Comparison of ENCODE assay signal across 9 cellular contexts in the genomic region with DNA sequence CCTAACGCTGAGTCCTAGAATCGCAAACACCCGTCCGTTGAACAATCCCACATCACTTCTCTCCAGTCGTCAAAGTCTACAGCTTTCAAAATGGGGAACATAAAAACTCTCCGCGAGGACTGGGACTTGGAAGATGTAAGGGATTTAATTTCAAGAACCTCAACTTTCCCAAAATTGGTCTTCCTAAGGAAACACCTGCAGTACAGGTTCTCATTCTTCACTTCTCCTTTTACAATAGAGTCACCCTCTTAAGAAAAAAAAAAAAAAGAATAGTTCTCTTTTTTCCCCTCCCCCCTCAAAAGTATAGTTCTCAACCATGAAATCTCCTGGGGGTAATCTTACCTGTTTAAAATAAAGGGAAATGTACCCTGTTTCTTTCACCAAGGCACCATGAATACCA. TPM values are rescaled to one million over a fixed set of nuclear protein-coding genes. Genes with fewer than 3 reads are reported as not detected.
DNase-seq lines count a peak whose midpoint lies in the region; ATAC-seq and TF ChIP-seq lines count a peak whose summit lies in the region.
"Had no signal": no experiment of that assay in that cellular context is flagged by ENCODE, and none has a peak within 500 bp of the region (broad histone marks: within the 10 kb centered on the region; RNA-seq: fewer than 3 reads in every experiment).

No MANE protein-coding gene starts in this region.

- no peaks in the 10 kb centered on the region for H3K9me3 Mint-ChIP-seq in effector memory CD8-positive, alpha-beta T cell
- H3K9me3 Mint-ChIP-seq in progenitor cell of endocrine pancreas (ENCODE audit: low read depth), result no peaks in the 10 kb centered on the region

- TF ChIP-seq CTCF in progenitor cell of endocrine pancreas (IDR thresholded peaks at IDR 0.05; ENCODE audit: unreplicated experiment) (no peak), brain microvascular endothelial cell (IDR thresholded peaks at IDR 0.05; ENCODE audit: low read depth, low read length, missing control alignments) (no peak)

- in situ Hi-C loops in brain microvascular endothelial cell (cut with HindIII; ENCODE audit: low pct_ligation_motif_present, low sequenced_read_pairs), result no loop called here
- in situ Hi-C loops in G401 (cut with HindIII; ENCODE audit: low sequenced_read_pairs), result no loop called here

- DNase-seq in MV-4-11 (lab: John Stamatoyannopoulos, UW), result peak; percentile 52
- no peak for DNase-seq in effector memory CD8-positive, alpha-beta T cell
- DNase-seq in progenitor cell of endocrine pancreas (ENCODE audit: low spot score, unreplicated experiment), result no peak
- DNase-seq in NCI-H1417 treated with DMSO at 0.1 percent for 48 hours (lab: John Stamatoyannopoulos, UW), result no peak
- no peak for DNase-seq in brain microvascular endothelial cell
- DNase-seq in globus pallidus (ENCODE audit: low spot score), result no peak
- DNase-seq in G401 (ENCODE audit: low spot score), result no peak
- DNase-seq: retina had no signal

- H3K4me3 ChIP-seq in GM08714 (ENCODE audit: low read length) (peak overlapping the region; percentile 63), brain microvascular endothelial cell (ENCODE audit: low read depth, low read length) (no peak overlapping the region)

- H3K27ac Mint-ChIP-seq in effector memory CD8-positive, alpha-beta T cell, result peak overlapping the region; percentile 95 to 96
- peak overlapping the region; percentile 92 for H3K27ac Mint-ChIP-seq in progenitor cell of endocrine pancreas

- no peak overlapping the region for H3K27ac ChIP-seq in brain microvascular endothelial cell

- peaks cover 43% of the 10 kb centered on the region for H3K36me3 Mint-ChIP-seq in effector memory CD8-positive, alpha-beta T cell (ENCODE audit: insufficient read depth)
- H3K36me3 Mint-ChIP-seq in progenitor cell of endocrine pancreas (ENCODE audit: insufficient read depth), result peaks cover 12% of the 10 kb centered on the region

- peaks cover 18% of the 10 kb centered on the region for H3K36me3 ChIP-seq in brain microvascular endothelial cell (replicated peaks)

- peak overlapping the region; percentile 95 to 99 for H3K4me3 Mint-ChIP-seq in effector memory CD8-positive, alpha-beta T cell
- peak overlapping the region; percentile 99 for H3K4me3 Mint-ChIP-seq in progenitor cell of endocrine pancreas (ENCODE audit: low read depth)

- peaks cover 40 to 48% of the 10 kb centered on the region in 2 donors for H3K4me1 Mint-ChIP-seq in effector memory CD8-positive, alpha-beta T cell (ENCODE audit: low read depth in 2 of 2)
- H3K4me1 Mint-ChIP-seq in progenitor cell of endocrine pancreas (ENCODE audit: low read depth), result peaks cover 21% of the 10 kb centered on the region

- H3K27me3 ChIP-seq in brain microvascular endothelial cell (replicated peaks), result no peaks in the 10 kb centered on the region

- ATAC-seq in effector memory CD8-positive, alpha-beta T cell (replicated peaks), result no peak

- no peaks in the 10 kb centered on the region for H3K27me3 Mint-ChIP-seq in effector memory CD8-positive, alpha-beta T cell
- no peaks in the 10 kb centered on the region for H3K27me3 Mint-ChIP-seq in progenitor cell of endocrine pancreas

RNA-seq across cellular contexts. Expression of gene DAXX, which starts 1.4 kb away (rescaled TPM):
- 47.5 and 48.4 TPM in 2 replicates for total RNA-seq in progenitor cell of endocrine pancreas
- 49.3 and 66.2 TPM in 2 replicates for total RNA-seq in G401 (2014; rRNA removed; shearing (Covaris generic))

RNA-seq across cellular contexts. Expression of gene ZBTB22, which starts 6.6 kb away (rescaled TPM):
- total RNA-seq in progenitor cell of endocrine pancreas, result 27.3 and 28.1 TPM in 2 replicates
- total RNA-seq in G401 (2014; rRNA removed; shearing (Covaris generic)), result 12.8 and 17.1 TPM in 2 replicates

RNA-seq across cellular contexts. Expression of gene TAPBP, which starts 10.3 kb away (rescaled TPM):
- total RNA-seq in progenitor cell of endocrine pancreas, result 20.2 and 22.3 TPM in 2 replicates
- total RNA-seq in G401 (2014; rRNA removed; shearing (Covaris generic)), result 29.8 and 32.7 TPM in 2 replicates

RNA-seq across cellular contexts. Expression of gene RGL2, which starts 25.4 kb away (rescaled TPM):
- total RNA-seq in progenitor cell of endocrine pancreas, result 175 and 196 TPM in 2 replicates
- total RNA-seq in G401 (2014; rRNA removed; shearing (Covaris generic)), result 58.4 and 62.4 TPM in 2 replicates

RNA-seq across cellular contexts. Expression of gene PFDN6, which starts 34.7 kb away (rescaled TPM):
- total RNA-seq in progenitor cell of endocrine pancreas, result 46.1 and 52.1 TPM in 2 replicates
- 131 and 154 TPM in 2 replicates for total RNA-seq in G401 (2014; rRNA removed; shearing (Covaris generic))
